Comparison of ENCODE assay signal across 8 cellular contexts in the genomic region with DNA sequence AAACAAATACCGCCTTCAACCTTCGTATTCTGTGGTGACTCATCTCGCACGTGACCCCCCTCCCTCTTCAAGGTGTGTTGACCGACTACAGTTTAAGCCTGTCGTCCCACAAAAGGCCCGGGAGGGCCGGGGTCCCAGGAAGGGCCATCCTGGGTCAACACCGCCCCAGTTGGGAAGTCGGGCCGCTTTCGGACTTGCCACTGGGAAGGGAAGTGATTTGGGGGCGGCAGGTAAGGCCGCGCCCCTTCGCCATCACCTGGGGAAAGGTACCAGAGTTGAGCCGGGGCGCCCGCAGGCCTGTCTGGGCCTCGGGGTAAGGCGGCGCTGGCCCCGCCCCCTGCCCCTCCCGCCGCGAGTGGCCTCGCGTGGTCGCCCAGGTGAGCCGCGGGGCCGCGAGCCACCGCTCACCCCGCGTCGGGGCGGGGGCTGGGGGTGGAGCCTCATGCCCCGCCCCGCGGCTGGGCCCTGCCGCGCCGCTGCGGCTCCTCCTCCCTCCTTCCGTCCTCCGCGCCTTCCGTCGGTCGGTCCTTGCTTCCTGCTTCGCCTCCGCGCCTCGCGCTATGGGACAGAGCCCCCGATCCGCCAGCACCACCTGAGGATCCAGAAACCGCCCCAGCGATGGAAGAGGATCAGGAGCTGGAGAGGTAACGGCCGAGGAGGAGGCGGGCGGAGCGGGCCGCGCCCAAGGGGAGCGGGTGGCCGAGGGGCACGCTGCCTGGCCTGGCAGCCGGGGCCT. TPM values are rescaled to one million over a fixed set of nuclear protein-coding genes. Genes with fewer than 3 reads are reported as not detected.
DNase-seq lines count a peak whose midpoint lies in the region; ATAC-seq and TF ChIP-seq lines count a peak whose summit lies in the region.

A gene with protein sequence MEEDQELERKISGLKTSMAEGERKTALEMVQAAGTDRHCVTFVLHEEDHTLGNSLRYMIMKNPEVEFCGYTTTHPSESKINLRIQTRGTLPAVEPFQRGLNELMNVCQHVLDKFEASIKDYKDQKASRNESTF (plus strand): TSS at position 527 of the 736 bp plus-strand sequence. CDS start 92 bp downstream, at position 619.

- TF ChIP-seq POLR2A in Raji (IDR thresholded peaks at IDR 0.05; ENCODE audit: insufficient read depth, low read depth, low read length), result peak; percentile 93

- H3K27ac Mint-ChIP-seq in activated T-helper 2 cell treated with anti-CD3 and anti-CD28 coated beads, Interferon-gamma antibody, Interleukin-2, Interleukin-4, amounts not matched to agents 10 μg/mL and 5 μg/mL and 100 μg/mL, durations not matched to agents 14 hours and 24 hours and 36 hours, result peak within 1 kb of the TSS; percentile 89
- H3K27ac Mint-ChIP-seq in natural killer cell, result peak within 1 kb of the TSS; percentile 86 to 92

- intact Hi-C loops in activated T-helper 2 cell treated with anti-CD3 and anti-CD28 coated beads, Interferon-gamma antibody, Interleukin-2, Interleukin-4, amounts not matched to agents 10 μg/mL and 5 μg/mL and 100 μg/mL, durations not matched to agents 14 hours and 24 hours and 36 hours (cut with micrococcal nuclease), result loop anchor here (1.0 to 5.0 kb wide), 5 partner anchors 171 to 517 kb away; a partner anchor contains a TSS
- intact Hi-C loops in natural killer cell (cut with micrococcal nuclease), result loop anchor here (1.0 to 5.0 kb wide), 3 partner anchors 171 to 449 kb away; a partner anchor contains a TSS

- no peak for TF ChIP-seq CTCF in natural killer cell (IDR thresholded peaks at IDR 0.05)

- H3K4me1 Mint-ChIP-seq in activated T-helper 2 cell treated with anti-CD3 and anti-CD28 coated beads, Interferon-gamma antibody, Interleukin-2, Interleukin-4, amounts not matched to agents 10 μg/mL and 5 μg/mL and 100 μg/mL, durations not matched to agents 14 hours and 24 hours and 36 hours (ENCODE audit: low read depth), result peaks cover 54% of the 10 kb centered on the region
- peaks cover 56 to 75% of the 10 kb centered on the region in 2 donors for H3K4me1 Mint-ChIP-seq in natural killer cell

- peak within 1 kb of the TSS; percentile 93 for H3K4me3 Mint-ChIP-seq in activated T-helper 2 cell treated with anti-CD3 and anti-CD28 coated beads, Interferon-gamma antibody, Interleukin-2, Interleukin-4, amounts not matched to agents 10 μg/mL and 5 μg/mL and 100 μg/mL, durations not matched to agents 14 hours and 24 hours and 36 hours (ENCODE audit: low read depth)
- peak within 1 kb of the TSS; percentile 96 for H3K4me3 Mint-ChIP-seq in natural killer cell

- peaks cover 41% of the 10 kb centered on the region for H3K36me3 Mint-ChIP-seq in activated T-helper 2 cell treated with anti-CD3 and anti-CD28 coated beads, Interferon-gamma antibody, Interleukin-2, Interleukin-4, amounts not matched to agents 10 μg/mL and 5 μg/mL and 100 μg/mL, durations not matched to agents 14 hours and 24 hours and 36 hours (ENCODE audit: low read depth)
- no peaks in the 10 kb centered on the region for H3K36me3 Mint-ChIP-seq in natural killer cell

- no peaks in the 10 kb centered on the region for H3K27me3 Mint-ChIP-seq in activated T-helper 2 cell treated with anti-CD3 and anti-CD28 coated beads, Interferon-gamma antibody, Interleukin-2, Interleukin-4, amounts not matched to agents 10 μg/mL and 5 μg/mL and 100 μg/mL, durations not matched to agents 14 hours and 24 hours and 36 hours (ENCODE audit: low read depth)
- H3K27me3 Mint-ChIP-seq in natural killer cell (ENCODE audit: low read depth in 2 of 2), result no peaks in the 10 kb centered on the region

- in situ Hi-C loops in KBM-7 (cut with MboI; ENCODE audit: low pct_unique_long_range_greater_than_20kb, low sequenced_read_pairs), result no loop called here

- DNase-seq in DMS79 (lab: John Stamatoyannopoulos, UW), result peak; percentile 68
- DNase-seq in KBM-7, result peak; percentile 82
- peak; percentile 75 for DNase-seq in activated T-helper 2 cell treated with anti-CD3 and anti-CD28 coated beads, Interferon-gamma antibody, Interleukin-2, Interleukin-4, amounts not matched to agents 10 μg/mL and 5 μg/mL and 100 μg/mL, durations not matched to agents 14 hours and 24 hours and 36 hours (ENCODE audit: low spot score)
- peak; percentile 48 for DNase-seq in fibroblast of peridontal ligament (ENCODE audit: extremely low read depth)
- peak; percentile 82 for DNase-seq in natural killer cell
- peak; percentile 83 for DNase-seq in stimulated activated naive CD4-positive, alpha-beta T cell treated with Interleukin-2 at 50 U/mL for 16 hours (lab: John Stamatoyannopoulos, UW)

- ATAC-seq in GM21619 (IDR thresholded peaks at IDR 0.05; ENCODE audit: unreplicated experiment) (peak; percentile 51), natural killer cell (peak; percentile 69 to 81 (median 70))

- no peaks in the 10 kb centered on the region for H3K9me3 Mint-ChIP-seq in activated T-helper 2 cell treated with anti-CD3 and anti-CD28 coated beads, Interferon-gamma antibody, Interleukin-2, Interleukin-4, amounts not matched to agents 10 μg/mL and 5 μg/mL and 100 μg/mL, durations not matched to agents 14 hours and 24 hours and 36 hours
- no peaks in the 10 kb centered on the region for H3K9me3 Mint-ChIP-seq in natural killer cell

RNA-seq across cellular contexts. Expression of the gene that starts here (rescaled TPM):
- total RNA-seq in activated T-helper 2 cell treated with anti-CD3 and anti-CD28 coated beads, Interferon-gamma antibody, Interleukin-2, Interleukin-4, amounts not matched to agents 10 μg/mL and 5 μg/mL and 100 μg/mL, durations not matched to agents 14 hours and 24 hours and 36 hours, result 124 and 127 TPM in 2 replicates
- total RNA-seq in natural killer cell, result 100 to 1,000 TPM; 109 to 132 (median 116) TPM

Comparison
In these comparisons a context has a peak if more than half of its experiments do, and no peak if none do; other contexts are left out.
1. Peak in every context shown above with its lines: DNase-seq and ATAC-seq.